Comparison of ENCODE assay signal across 20 cellular contexts in genomic region chr6:97038437-97038836, GRCh38.
DNase-seq lines count a peak whose midpoint lies in the region; ATAC-seq, FAIRE-seq and TF ChIP-seq lines count a peak whose summit lies in the region.
"Had no signal": no experiment of that assay in that cellular context is flagged by ENCODE, and none has a peak within 500 bp of the region (broad histone marks: within the 10 kb centered on the region; RNA-seq: fewer than 3 reads in every experiment).

No MANE protein-coding gene starts in this region.

- H3K27ac ChIP-seq in HepG2 (ENCODE audit: extremely low read length, insufficient read depth, low read length) (no peak overlapping the region), right lobe of liver (no peak overlapping the region), IMR-90 (ENCODE audit: insufficient read depth, low read length) (no peak overlapping the region)
- H3K27ac ChIP-seq: BLaER1 treated with 17β-estradiol and CSF1 and Interleukin-3, amounts not matched to agents 10 nM and 100 nM; C4-2B had no signal

- WGBS in HepG2 (ENCODE audit: low lambda C conversion rate): 21% methylated on average over 1 of the region's 1 CpG
- 73% methylated on average over 1 of the region's 1 CpG for WGBS in right lobe of liver (ENCODE audit: insufficient coverage, low coverage, low lambda C conversion rate, missing lambda C conversion rate)
- no CpG with 5 or more reads among the region's 1 CpG for WGBS in IMR-90 (ENCODE audit: extremely low coverage in 2 of 2, insufficient read length in 1 of 2), 2 experiments

- no peak overlapping the region for H2AK9ac ChIP-seq in IMR-90 (replicated peaks; ENCODE audit: low read depth, low read length, poor library complexity)

- H3K79me1 ChIP-seq in IMR-90 (ENCODE audit: low read depth in 1 of 2, low read length in 2 of 2): no peaks in the 10 kb centered on the region

- no peaks in the 10 kb centered on the region for H4K20me1 ChIP-seq in HepG2 (ENCODE audit: insufficient read depth, low read length)
- no peaks in the 10 kb centered on the region for H4K20me1 ChIP-seq in IMR-90 (ENCODE audit: insufficient read depth, low read length)
- H4K20me1 ChIP-seq: BLaER1 treated with 17β-estradiol and CSF1 and Interleukin-3, amounts not matched to agents 10 nM and 100 nM had no signal

- H4K5ac ChIP-seq in IMR-90 (ENCODE audit: low read depth, low read length): no peak overlapping the region

- no peak for ATAC-seq in HepG2
- no peak for ATAC-seq in right lobe of liver
- ATAC-seq in IMR-90 (ENCODE audit: low read depth): no peak
- ATAC-seq: CD8-positive, alpha-beta T cell; GM12878 had no signal

- no peak overlapping the region for H2AFZ ChIP-seq in HepG2 (ENCODE audit: low read length)
- no peak overlapping the region for H2AFZ ChIP-seq in IMR-90 (replicated peaks; ENCODE audit: low read length, poor library complexity)

- H3K4me3 ChIP-seq in HepG2 (replicated peaks in 1 of 3; ENCODE audit: insufficient read depth in 1 of 3, low read depth in 2 of 3, low read length in 3 of 3) (no peak overlapping the region), right lobe of liver (no peak overlapping the region), IMR-90 (ENCODE audit: insufficient read depth, low read depth, low read length) (no peak overlapping the region)
- H3K4me3 ChIP-seq: BLaER1 treated with 17β-estradiol and CSF1 and Interleukin-3, amounts not matched to agents 10 nM and 100 nM; GM12878 had no signal

- TF ChIP-seq EP300 in HepG2 (IDR thresholded peaks at IDR 0.05; ENCODE audit: low read depth in 2 of 2, low read length in 2 of 2) (no peak), HepG2 (CRISPR knock-in tag; IDR thresholded peaks at IDR 0.05; ENCODE audit: borderline replicate concordance) (no peak)

- no peak overlapping the region for H4K91ac ChIP-seq in IMR-90 (ENCODE audit: insufficient read depth, low read depth, low read length)

- H3K9ac ChIP-seq in HepG2 (ENCODE audit: insufficient read depth, low read depth, low read length) (no peak overlapping the region), IMR-90 (ENCODE audit: low read depth, low read length) (no peak overlapping the region)
- H3K9ac ChIP-seq: BLaER1 treated with 17β-estradiol and CSF1 and Interleukin-3, amounts not matched to agents 10 nM and 100 nM had no signal

- H3K79me2 ChIP-seq in HepG2 (ENCODE audit: insufficient read depth, low read length): no peaks in the 10 kb centered on the region

- DNase-seq in HepG2 (ENCODE audit: low spot score) (no peak), right lobe of liver (no peak), IMR-90 (no peak), GDM1 (lab: John Stamatoyannopoulos, UW) (no peak)
- DNase-seq in stimulated activated CD4-positive, alpha-beta T cell treated with anti-CD3 and anti-CD28 coated beads, Interleukin-2, amount 100 ng/mL, for 24 hours: no peak
- DNase-seq: 8988T; AML-193; Caco-2; Calu3; CD4-positive, alpha-beta T cell; CD8-positive, alpha-beta T cell; DMS79 treated with DMSO at 0.1 percent for 48 hours had no signal

- no peak for FAIRE-seq in HepG2 (lab: Jason Lieb, UNC)
- FAIRE-seq: A204.1, D721Med, G401.6, GM12878, GM12892, GM18507 had no signal

- no peak overlapping the region for H2BK20ac ChIP-seq in IMR-90 (ENCODE audit: low read depth, low read length)

- BruUV-seq in HepG2 (replicated peaks; lab: Mats Ljungman, UMichigan) (no TSS peak), IMR-90 (replicated peaks; lab: Mats Ljungman, UMichigan) (no TSS peak)

- CTCF ChIA-PET in HepG2 (lab: Yijun Ruan, JAX; ENCODE audit: low intra/inter-chr PET ratio, low total read pairs) (no interaction called here), IMR-90 (lab: Yijun Ruan, JAX) (interaction anchor here (0.6 to 1.0 kb wide), 2 partner anchors 383 to 395 kb away, joined by 3 read pairs; no protein-coding TSS in a partner anchor)

- H3K27me3 ChIP-seq in HepG2 (ENCODE audit: control insufficient read depth in 1 of 2, insufficient read depth in 2 of 2, low read length in 2 of 2) (no peaks in the 10 kb centered on the region), right lobe of liver (no peaks in the 10 kb centered on the region), IMR-90 (ENCODE audit: control insufficient read depth, insufficient read depth, low read length) (no peaks in the 10 kb centered on the region)
- H3K27me3 ChIP-seq: BLaER1 treated with 17β-estradiol and CSF1 and Interleukin-3, amounts not matched to agents 10 nM and 100 nM had no signal

- H3K23ac ChIP-seq in IMR-90 (ENCODE audit: low read depth, low read length): no peak overlapping the region

- intact Hi-C loops in HepG2 (cut with micrococcal nuclease; ENCODE audit: unreplicated experiment): no loop called here
- intact Hi-C loops in right lobe of liver (cut with DNase I): no loop called here
- intact Hi-C loops in IMR-90 (cut with micrococcal nuclease): loop anchor here (5.0 kb wide), 1 partner anchor 1036 kb away; no protein-coding TSS in a partner anchor

- no peaks in the 10 kb centered on the region for H3K9me1 ChIP-seq in IMR-90 (ENCODE audit: insufficient read depth, low read length)

- TF ChIP-seq CTCF in HepG2 (CRISPR knock-in tag; IDR thresholded peaks at IDR 0.05) (no peak), right lobe of liver (IDR thresholded peaks at IDR 0.05) (no peak), IMR-90 (conservative IDR thresholded peaks at IDR 0.05; ENCODE audit: low read depth, low read length) (no peak)

- no peak overlapping the region for H3K56ac ChIP-seq in IMR-90 (ENCODE audit: extremely low read depth, insufficient read depth, low read length)

- TF ChIP-seq RAD21 in HepG2 (CRISPR knock-in tag; IDR thresholded peaks at IDR 0.05) (no peak), IMR-90 (IDR thresholded peaks at IDR 0.05; ENCODE audit: low read length) (no peak)

- no peak overlapping the region for H3K18ac ChIP-seq in IMR-90 (ENCODE audit: low read depth, low read length)

- in situ Hi-C loops in HepG2 (cut with HindIII; ENCODE audit: extremely low pct_ligation_motif_present, low pct_unique_long_range_greater_than_20kb) (no loop called here), IMR-90 (cut with MboI; ENCODE audit: low sequenced_read_pairs) (no loop called here)

- H4K8ac ChIP-seq in IMR-90 (ENCODE audit: low read depth in 2 of 2, low read length in 2 of 2): no peak overlapping the region

- H3K4me1 ChIP-seq in HepG2 (ENCODE audit: insufficient read depth, low read length) (no peaks in the 10 kb centered on the region), right lobe of liver (no peaks in the 10 kb centered on the region), IMR-90 (ENCODE audit: control insufficient read depth, insufficient read depth, low read length) (no peaks in the 10 kb centered on the region)
- H3K4me1 ChIP-seq: BLaER1 treated with 17β-estradiol and CSF1 and Interleukin-3, amounts not matched to agents 10 nM and 100 nM; Caco-2 had no signal

- no peak overlapping the region for H2BK15ac ChIP-seq in IMR-90 (ENCODE audit: low read depth, low read length)

- no peak overlapping the region for H2BK120ac ChIP-seq in IMR-90 (ENCODE audit: low read depth, low read length)

- no peak overlapping the region for H3K4ac ChIP-seq in IMR-90 (ENCODE audit: low read depth, low read length)

- H3K4me2 ChIP-seq in HepG2 (ENCODE audit: low read depth, low read length) (no peak overlapping the region), IMR-90 (ENCODE audit: low read depth, low read length) (no peak overlapping the region)
- H3K4me2 ChIP-seq: BLaER1 treated with 17β-estradiol and CSF1 and Interleukin-3, amounts not matched to agents 10 nM and 100 nM had no signal

- no peak overlapping the region for H2AK5ac ChIP-seq in IMR-90 (ENCODE audit: low read depth, low read length)

- H3K9me3 ChIP-seq in HepG2 (ENCODE audit: low read length) (no peaks in the 10 kb centered on the region), right lobe of liver (peaks cover 0 to 3% (median 0%) of the 10 kb centered on the region in 4 donors), IMR-90 (ENCODE audit: control insufficient read depth, insufficient read depth, low read length) (no peaks in the 10 kb centered on the region)
- H3K9me3 ChIP-seq: Caco-2 had no signal

- POLR2A ChIA-PET in HepG2 (lab: Yijun Ruan, JAX) (no interaction called here), IMR-90 (lab: Charles Lee; ENCODE audit: unreplicated experiment) (no interaction called here)

- H3K36me3 ChIP-seq in HepG2 (replicated peaks in 1 of 2; ENCODE audit: control insufficient read depth in 1 of 2, insufficient read depth in 2 of 2, low read length in 2 of 2): no peaks in the 10 kb centered on the region
- H3K36me3 ChIP-seq in right lobe of liver: no peaks in the 10 kb centered on the region
- no peaks in the 10 kb centered on the region for H3K36me3 ChIP-seq in IMR-90 (ENCODE audit: control insufficient read depth, insufficient read depth, low read length)
- H3K36me3 ChIP-seq: BLaER1 treated with 17β-estradiol and CSF1 and Interleukin-3, amounts not matched to agents 10 nM and 100 nM had no signal

- dilution Hi-C loops in IMR-90 (cut with HindIII; ENCODE audit: low sequenced_read_pairs, unreplicated experiment): no loop called here

- H2BK5ac ChIP-seq in IMR-90 (ENCODE audit: low read depth, low read length, poor library complexity, severe bottlenecking): no peak overlapping the region

- H3K14ac ChIP-seq in IMR-90 (replicated peaks; ENCODE audit: low read depth, low read length): no peak overlapping the region

- TF ChIP-seq POLR2A in HepG2 (IDR thresholded peaks at IDR 0.05; ENCODE audit: insufficient read depth in 1 of 2, low read depth in 2 of 2, low read length in 2 of 2): no peak
- TF ChIP-seq POLR2A in right lobe of liver (IDR thresholded peaks at IDR 0.05): no peak
- TF ChIP-seq POLR2A in IMR-90 (IDR thresholded peaks at IDR 0.05; ENCODE audit: low read depth, low read length): no peak

TF ChIP-seq in HepG2, 621 proteins besides CTCF, POLR2A, EP300 and RAD21 (continues in another document):
- TF ChIP-seq ZNF292 (CRISPR knock-in tag; IDR thresholded peaks at IDR 0.05; ENCODE audit: borderline replicate concordance, low read depth) (no peak), GFI1 (CRISPR knock-in tag; IDR thresholded peaks at IDR 0.05; ENCODE audit: borderline replicate concordance) (no peak), PRPF4 (IDR thresholded peaks at IDR 0.05; ENCODE audit: low read depth, low read length, poor library complexity, severe bottlenecking) (no peak), CHCHD3 (CRISPR knock-in tag; IDR thresholded peaks at IDR 0.05) (no peak), RARA (CRISPR knock-in tag; IDR thresholded peaks at IDR 0.05) (no peak), MATR3 (CRISPR knock-in tag; IDR thresholded peaks at IDR 0.05) (no peak), ZNF30 (CRISPR knock-in tag; IDR thresholded peaks at IDR 0.05) (no peak)

TF ChIP-seq in IMR-90, 13 proteins besides CTCF, POLR2A, EP300 and RAD21:
- TF ChIP-seq SMC3 (IDR thresholded peaks at IDR 0.05; ENCODE audit: low read depth, low read length) (no peak), NFE2L2 (IDR thresholded peaks at IDR 0.05; ENCODE audit: low read depth, low read length) (peak; percentile 77)
